24 cellular contexts compared by ENCODE assay signal in genomic region chr13:106184778-106185177, GRCh38.
"Had no signal": no experiment of that assay in that cellular context is flagged by ENCODE, and none has a peak within 500 bp of the region (broad histone marks: within the 10 kb centered on the region; RNA-seq: fewer than 3 reads in every experiment).

No MANE protein-coding gene starts in this region.

- ATAC-seq: left colon; left ventricle myocardium superior; pancreas; right lobe of liver; stimulated activated effector memory CD8-positive, alpha-beta T cell treated with anti-CD3 and anti-CD28 coated beads, Interleukin-12 subunit alpha, Interleukin-12 subunit beta, amount 100 ng/mL, for 72 hours; stimulated activated naive CD8-positive, alpha-beta T cell treated with anti-CD3 and anti-CD28 coated beads, Interleukin-15, Interleukin-2, amounts not matched to agents 100 U/mL and 50 U/mL, for 24 hours; upper lobe of right lung had no signal

- H3K4me1 Mint-ChIP-seq: naive B cell; nephron; stimulated activated effector memory CD8-positive, alpha-beta T cell treated with anti-CD3 and anti-CD28 coated beads, Interleukin-12 subunit alpha, Interleukin-12 subunit beta, amount 100 ng/mL, for 72 hours had no signal

- H3K27ac ChIP-seq: esophagus squamous epithelium, hepatocyte, pancreas, prostate gland, right lobe of liver, suprapubic skin, tibial artery, upper lobe of right lung, vagina had no signal

- DNase-seq: esophagus squamous epithelium; foreskin fibroblast; head of caudate nucleus; left colon; left ventricle myocardium superior; mesenchymal stem cell; naive B cell; occipital lobe; pancreas; retina; right lobe of liver; stimulated activated CD4-positive, alpha-beta T cell treated with anti-CD3 and anti-CD28 coated beads, Interleukin-4, amount 100 ng/mL, for 1 hour; stimulated activated CD8-positive, alpha-beta memory T cell treated with anti-CD3 and anti-CD28 coated beads, Interleukin-4, amount 100 ng/mL, for 48 hours; stimulated activated naive CD8-positive, alpha-beta T cell treated with anti-CD3 and anti-CD28 coated beads, Interleukin-15, Interleukin-2, amounts not matched to agents 100 U/mL and 50 U/mL, for 24 hours; tibial artery; upper lobe of right lung had no signal

- H3K36me3 ChIP-seq: esophagus squamous epithelium, pancreas, prostate gland, right lobe of liver, suprapubic skin, tibial artery, upper lobe of right lung, vagina had no signal

- H3K4me1 ChIP-seq: esophagus squamous epithelium, pancreas, prostate gland, right lobe of liver, suprapubic skin, tibial artery, upper lobe of right lung, vagina had no signal

- H3K27me3 Mint-ChIP-seq: dendritic cell treated with granulocyte-macrophage colony-stimulating factor and Interleukin-4, amounts not matched to agents 40 ng/mL and 50 ng/mL, for 4 days; naive B cell had no signal

- FAIRE-seq: pancreas had no signal

- H3K4me3 Mint-ChIP-seq: dendritic cell treated with granulocyte-macrophage colony-stimulating factor and Interleukin-4, amounts not matched to agents 40 ng/mL and 50 ng/mL, for 4 days; naive B cell; nephron; stimulated activated effector memory CD8-positive, alpha-beta T cell treated with anti-CD3 and anti-CD28 coated beads, Interleukin-12 subunit alpha, Interleukin-12 subunit beta, amount 100 ng/mL, for 72 hours had no signal

- H3K4me3 ChIP-seq: esophagus squamous epithelium, hepatocyte, lung, pancreas, prostate gland, right lobe of liver, suprapubic skin, tibial artery, upper lobe of right lung, vagina had no signal

- H3K79me2 ChIP-seq: hepatocyte had no signal

- H3K27me3 ChIP-seq: esophagus squamous epithelium, hepatocyte, pancreas, right lobe of liver, suprapubic skin, tibial artery, upper lobe of right lung, vagina had no signal

- H3K4me2 ChIP-seq: hepatocyte had no signal

- H3K27ac Mint-ChIP-seq: dendritic cell treated with granulocyte-macrophage colony-stimulating factor and Interleukin-4, amounts not matched to agents 40 ng/mL and 50 ng/mL, for 4 days; naive B cell; nephron; stimulated activated effector memory CD8-positive, alpha-beta T cell treated with anti-CD3 and anti-CD28 coated beads, Interleukin-12 subunit alpha, Interleukin-12 subunit beta, amount 100 ng/mL, for 72 hours had no signal

- H3K36me3 Mint-ChIP-seq: naive B cell; stimulated activated effector memory CD8-positive, alpha-beta T cell treated with anti-CD3 and anti-CD28 coated beads, Interleukin-12 subunit alpha, Interleukin-12 subunit beta, amount 100 ng/mL, for 72 hours had no signal

- H3K9me3 ChIP-seq: esophagus squamous epithelium, pancreas, prostate gland, right lobe of liver, suprapubic skin, tibial artery, upper lobe of right lung, vagina had no signal

- H2AFZ ChIP-seq: hepatocyte had no signal
